ENCODE assay signal across 21 cellular contexts in the genomic region with DNA sequence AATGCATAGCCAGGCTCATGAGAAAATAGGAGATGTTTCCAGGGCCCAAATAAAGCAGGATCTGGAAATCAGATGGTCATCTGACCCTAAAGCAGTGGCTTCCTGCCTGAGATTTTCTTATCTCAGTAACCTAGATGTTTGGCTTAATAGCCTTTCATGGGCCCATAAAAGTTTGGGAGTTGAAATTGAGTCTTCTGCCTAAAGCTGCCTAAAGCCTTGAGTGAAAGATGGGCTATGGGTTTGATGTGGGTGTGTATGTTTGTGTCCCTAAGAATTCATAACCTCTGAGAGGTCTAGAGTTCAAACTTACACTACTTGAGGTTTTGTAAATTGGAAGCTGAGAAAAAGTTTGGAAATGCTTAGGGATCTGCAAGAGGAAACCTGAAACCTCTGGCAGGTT.
DNase-seq lines count a peak whose midpoint lies in the region; ATAC-seq, FAIRE-seq and TF ChIP-seq lines count a peak whose summit lies in the region.
"Had no signal": no experiment of that assay in that cellular context is flagged by ENCODE, and none has a peak within 500 bp of the region (broad histone marks: within the 10 kb centered on the region; RNA-seq: fewer than 3 reads in every experiment).

No MANE protein-coding gene starts in this region.

- H3K9me3 ChIP-seq in GM23248 (ENCODE audit: low read depth) (no peaks in the 10 kb centered on the region), RWPE2 (ENCODE audit: severe bottlenecking) (no peaks in the 10 kb centered on the region), mesenchymal stem cell (ENCODE audit: control insufficient read depth, low read length) (no peaks in the 10 kb centered on the region), spleen (no peaks in the 10 kb centered on the region)

- H2AK5ac ChIP-seq in mesenchymal stem cell (ENCODE audit: low read length, severe bottlenecking): peak overlapping the region; percentile 84

- H2BK120ac ChIP-seq in mesenchymal stem cell (ENCODE audit: low read depth, low read length): peak overlapping the region; percentile 80

- H3K27me3 ChIP-seq in GM23248 (replicated peaks; ENCODE audit: insufficient read depth) (no peaks in the 10 kb centered on the region), RWPE2 (ENCODE audit: insufficient read depth, poor library complexity, severe bottlenecking) (no peaks in the 10 kb centered on the region), mesenchymal stem cell (ENCODE audit: control insufficient read depth in 1 of 2, insufficient read depth in 1 of 2, low read length in 2 of 2) (no peaks in the 10 kb centered on the region), spleen (replicated peaks in 1 of 7) (peaks cover 0 to 6% (median 0%) of the 10 kb centered on the region in 7 donors)

- H3F3A ChIP-seq in GM23248 (ENCODE audit: insufficient read depth): peaks cover 44% of the 10 kb centered on the region

- no peak for FAIRE-seq in GM12891 (lab: Jason Lieb, UNC)

- H2BK5ac ChIP-seq in mesenchymal stem cell (ENCODE audit: low read depth, low read length, poor library complexity, severe bottlenecking): no peak overlapping the region

- H3K36me3 ChIP-seq in GM23248 (ENCODE audit: low read depth): peaks cover 17% of the 10 kb centered on the region; the same call in 1 of the 2 replicates
- peaks cover 5% of the 10 kb centered on the region; the same call in 1 of the 2 replicates for H3K36me3 ChIP-seq in RWPE2 (ENCODE audit: low read depth)
- peaks cover 10 to 22% of the 10 kb centered on the region in 2 experiments for H3K36me3 ChIP-seq in mesenchymal stem cell (ENCODE audit: control insufficient read depth in 1 of 2, insufficient read depth in 2 of 2, low read depth in 1 of 2, low read length in 2 of 2)
- no peaks in the 10 kb centered on the region for H3K36me3 ChIP-seq in spleen

- no peaks in the 10 kb centered on the region for H3K9me2 ChIP-seq in GM23248 (ENCODE audit: insufficient read depth)

- H3K79me1 ChIP-seq in mesenchymal stem cell (replicated peaks; ENCODE audit: low read length, poor library complexity, severe bottlenecking): peaks cover 1% of the 10 kb centered on the region

- no peak overlapping the region for H2AFZ ChIP-seq in GM23248
- H2AFZ ChIP-seq in mesenchymal stem cell (ENCODE audit: low read depth, low read length): no peak overlapping the region
- H2AFZ ChIP-seq: parathyroid adenoma had no signal

- in situ Hi-C loops in GM23248 (cut with MboI): no loop called here

- H3K4me3 ChIP-seq in GM23248 (no peak overlapping the region), RWPE2 (ENCODE audit: severe bottlenecking) (no peak overlapping the region), mesenchymal stem cell (ENCODE audit: insufficient read depth in 1 of 2, low read depth in 1 of 2, low read length in 2 of 2) (no peak overlapping the region), spleen (no peak overlapping the region)

- no peak overlapping the region for H4K91ac ChIP-seq in mesenchymal stem cell (ENCODE audit: low read length)

- DNase-seq in GM23248 (no peak), RWPE2 (ENCODE audit: low spot score) (no peak), mesenchymal stem cell (no peak), spleen (no peak), GM12891 (ENCODE audit: insufficient read length, low spot score) (no peak), DMS53 (lab: John Stamatoyannopoulos, UW) (no peak)
- DNase-seq in activated CD4-positive, alpha-beta T cell treated with anti-CD3 and anti-CD28 coated beads, Interleukin-2, amount 50 U/mL, for 1 hour: no peak
- no peak for DNase-seq in NK-92 treated with Interleukin-12 subunit alpha and Interleukin-12 subunit beta, amount 100 ng/mL, for 24 hours (lab: John Stamatoyannopoulos, UW)
- DNase-seq: activated CD4-positive, alpha-beta memory T cell treated with anti-CD3 and anti-CD28 coated beads for 36 hours; activated naive CD4-positive, alpha-beta T cell treated with anti-CD3 and anti-CD28 coated beads, Interleukin-2, amount 50 U/mL, for 16 hours; activated T-cell treated with anti-CD3 and anti-CD28 coated beads, Interleukin-2, amount 50 U/mL, for 4 hours; EL; erythroblast; KBM-7; left ventricle myocardium superior; NCI-H1048; NCI-H2107; NCI-H524 treated with DMSO at 0.1 percent for 48 hours; SHP77 treated with DMSO at 0.1 percent for 48 hours; stimulated activated CD8-positive, alpha-beta memory T cell treated with anti-CD3 and anti-CD28 coated beads, Interleukin-4, amount 100 ng/mL, for 48 hours had no signal

- TF ChIP-seq POLR2A in spleen (IDR thresholded peaks at IDR 0.05) (no peak), GM12891 (IDR thresholded peaks at IDR 0.05; ENCODE audit: low read depth, low read length) (no peak)

- no peak for ATAC-seq in RWPE2 (ENCODE audit: low read depth)
- ATAC-seq: activated T-cell treated with anti-CD3 and anti-CD28 coated beads, Interleukin-2, amount 50 U/mL, for 4 hours; left ventricle myocardium superior had no signal

- TF ChIP-seq CTCF in RWPE2 (IDR thresholded peaks at IDR 0.05; ENCODE audit: poor library complexity, severe bottlenecking): no peak
- no peak for TF ChIP-seq CTCF in spleen (IDR thresholded peaks at IDR 0.05 in 8 of 11, conservative IDR thresholded peaks at IDR 0.05 in 3 of 11)

- peak overlapping the region; percentile 30 to 60 for H3K18ac ChIP-seq in mesenchymal stem cell (ENCODE audit: low read depth in 1 of 2, low read length in 2 of 2)

- H2BK15ac ChIP-seq in mesenchymal stem cell (ENCODE audit: low read depth, poor library complexity, severe bottlenecking): no peak overlapping the region

- H2BK12ac ChIP-seq in mesenchymal stem cell (ENCODE audit: low read length in 2 of 2): peak overlapping the region; percentile 10 to 78

- no peaks in the 10 kb centered on the region for H4K20me1 ChIP-seq in GM23248 (ENCODE audit: insufficient read depth)

- H3K4ac ChIP-seq in mesenchymal stem cell (ENCODE audit: low read depth in 1 of 2, low read length in 2 of 2): peak overlapping the region; percentile 7 to 88

- H3K79me2 ChIP-seq in GM23248 (ENCODE audit: insufficient read depth): no peaks in the 10 kb centered on the region; the same call in 1 of the 2 replicates
- H3K79me2 ChIP-seq: parathyroid adenoma had no signal

- peaks cover 51% of the 10 kb centered on the region for H3K4me1 ChIP-seq in GM23248 (ENCODE audit: insufficient read depth)
- H3K4me1 ChIP-seq in RWPE2 (ENCODE audit: insufficient read depth, poor library complexity, severe bottlenecking): peaks cover 35% of the 10 kb centered on the region
- H3K4me1 ChIP-seq in mesenchymal stem cell (ENCODE audit: control insufficient read depth, insufficient read depth, low read depth, low read length): peaks cover 5% of the 10 kb centered on the region
- H3K4me1 ChIP-seq in spleen: peaks cover 6 to 45% (median 20%) of the 10 kb centered on the region in 6 donors

- H3K14ac ChIP-seq in mesenchymal stem cell (ENCODE audit: low read length in 2 of 2): no peak overlapping the region

- H3K9ac ChIP-seq in GM23248: 0 out of 2 replicates have a peak overlapping the region, but pooled peaks have one; percentile 28
- no peak overlapping the region for H3K9ac ChIP-seq in mesenchymal stem cell (ENCODE audit: low read length)
- H3K9ac ChIP-seq: parathyroid adenoma had no signal

- H3K4me2 ChIP-seq in GM23248 (ENCODE audit: unreplicated experiment): no peak overlapping the region
- no peak overlapping the region for H3K4me2 ChIP-seq in mesenchymal stem cell (ENCODE audit: low read length, poor library complexity, severe bottlenecking)

- intact Hi-C loops in spleen (cut with DNase I; ENCODE audit: low total_unique reads): no loop called here

- peak overlapping the region; percentile 31 for H4K8ac ChIP-seq in mesenchymal stem cell (ENCODE audit: low read length)

- H3K27ac ChIP-seq in GM23248 (peak overlapping the region; percentile 89), RWPE2 (ENCODE audit: poor library complexity, severe bottlenecking) (peak overlapping the region; percentile 49), mesenchymal stem cell (ENCODE audit: low read length, poor library complexity, severe bottlenecking) (no peak overlapping the region), spleen (peak overlapping the region in 6 of 8 donors; percentile 57 to 80 (median 69))
- H3K27ac ChIP-seq: parathyroid adenoma had no signal

- no peak overlapping the region for H3K23ac ChIP-seq in mesenchymal stem cell (ENCODE audit: low read length in 2 of 2)

TF ChIP-seq in GM12891, 5 proteins besides CTCF, POLR2A, EP300 and RAD21:
- no peak for TF ChIP-seq PAX5 (IDR thresholded peaks at IDR 0.05; ENCODE audit: insufficient read depth, low read length, severe bottlenecking)
- TF ChIP-seq POLR2AphosphoS5 (IDR thresholded peaks at IDR 0.05; ENCODE audit: low read depth, low read length): no peak
- TF ChIP-seq SPI1 (IDR thresholded peaks at IDR 0.05; ENCODE audit: low read depth, low read length): no peak
- TF ChIP-seq TAF1 (IDR thresholded peaks at IDR 0.05; ENCODE audit: low read depth, low read length): no peak
- no peak for TF ChIP-seq POU2F2 (IDR thresholded peaks at IDR 0.05; ENCODE audit: low read depth, low read length)
